ENCODE assay signal across 1 cellular context in genomic region chr7:39621261-39621660, GRCh38.
TF ChIP-seq lines count a peak whose summit lies in the region.

No MANE protein-coding gene starts in this region.

TF ChIP-seq in SK-N-SH treated with all-trans-retinoic acid at 6 μM for 48 hours, 23 proteins besides CTCF, POLR2A, EP300 and RAD21 (continued from another document):
- no peak for TF ChIP-seq CSRNP3 (CRISPR knock-in tag; IDR thresholded peaks at IDR 0.05)
- TF ChIP-seq ZNF70 (CRISPR knock-in tag; IDR thresholded peaks at IDR 0.05): no peak
- no peak for TF ChIP-seq POU6F1 (CRISPR knock-in tag; IDR thresholded peaks at IDR 0.05; ENCODE audit: borderline replicate concordance, low read depth)
- TF ChIP-seq PPARA (CRISPR knock-in tag; IDR thresholded peaks at IDR 0.05; ENCODE audit: borderline replicate concordance): no peak
- no peak for TF ChIP-seq ESRRG (CRISPR knock-in tag; IDR thresholded peaks at IDR 0.05)
- TF ChIP-seq ZFP30 (CRISPR knock-in tag; IDR thresholded peaks at IDR 0.05): no peak
